16 cellular contexts compared by ENCODE assay signal in genomic region chr17:5299383-5299782, GRCh38.
"Had no signal": no experiment of that assay in that cellular context is flagged by ENCODE, and none has a peak within 500 bp of the region (broad histone marks: within the 10 kb centered on the region; RNA-seq: fewer than 3 reads in every experiment).

No MANE protein-coding gene starts in this region.

- H3K27ac ChIP-seq: gastroesophageal sphincter, ovary, thyroid gland had no signal

- H3K36me3 ChIP-seq: ascending aorta, gastroesophageal sphincter, ovary, thyroid gland, uterus had no signal

- DNase-seq: activated naive CD8-positive, alpha-beta T cell treated with anti-CD3 and anti-CD28 coated beads, Interleukin-2, amount 50 U/mL, for 24 hours; activated T-cell treated with anti-CD3 and anti-CD28 coated beads, Interleukin-2, amount 50 U/mL, for 48 hours; islet precursor cell; mesendoderm; ovary; stimulated activated CD4-positive, alpha-beta T cell treated with anti-CD3 and anti-CD28 coated beads, Interleukin-15, amount 100 ng/mL, for 24 hours; stimulated activated CD4-positive, alpha-beta T cell treated with anti-CD3 and anti-CD28 coated beads, Interleukin-4, amount 100 ng/mL, for 24 hours; T-helper 17 cell; thyroid gland; uterus had no signal

- FAIRE-seq: bronchial epithelial cell, TTC549 had no signal

- H3K27ac Mint-ChIP-seq: activated naive CD8-positive, alpha-beta T cell treated with anti-CD3 and anti-CD28 coated beads, Interleukin-2, amount 50 U/mL, for 24 hours had no signal

- H3K4me3 Mint-ChIP-seq: activated naive CD8-positive, alpha-beta T cell treated with anti-CD3 and anti-CD28 coated beads, Interleukin-2, amount 50 U/mL, for 24 hours; neural crest cell; T-helper 17 cell had no signal

- H3K27me3 ChIP-seq: ascending aorta, gastroesophageal sphincter, ovary, thyroid gland, uterus had no signal

- ATAC-seq: activated naive CD8-positive, alpha-beta T cell treated with anti-CD3 and anti-CD28 coated beads, Interleukin-2, amount 50 U/mL, for 24 hours; gastroesophageal sphincter; left lobe of liver; T-helper 17 cell had no signal

- H3K4me1 Mint-ChIP-seq: neural crest cell had no signal

- H3K9me3 ChIP-seq: ascending aorta, gastroesophageal sphincter, ovary, thyroid gland, uterus had no signal

- H3K27me3 Mint-ChIP-seq: activated naive CD8-positive, alpha-beta T cell treated with anti-CD3 and anti-CD28 coated beads, Interleukin-2, amount 50 U/mL, for 24 hours; T-helper 17 cell had no signal

- H3K4me3 ChIP-seq: ascending aorta, gastroesophageal sphincter, ovary, thyroid gland, uterus had no signal

- H3K4me1 ChIP-seq: uterus had no signal

- H3K9me3 Mint-ChIP-seq: activated naive CD8-positive, alpha-beta T cell treated with anti-CD3 and anti-CD28 coated beads, Interleukin-2, amount 50 U/mL, for 24 hours; neural crest cell had no signal
